In genomic region chr14:94397279-94397898, GRCh38 we compare ENCODE assay signal across 23 cellular contexts. TPM values are rescaled to one million over a fixed set of nuclear protein-coding genes. Genes with fewer than 3 reads are reported as not detected.
A peak's percentile ranks its signal among the peaks of the same experiment; 100 is the strongest.
DNase-seq lines count a peak whose midpoint lies in the region; ATAC-seq and TF ChIP-seq lines count a peak whose summit lies in the region.
"Had no signal": no experiment of that assay in that cellular context is flagged by ENCODE, and none has a peak within 500 bp of the region (broad histone marks: within the 10 kb centered on the region; RNA-seq: fewer than 3 reads in every experiment).

No MANE protein-coding gene starts in this region.

- peak; percentile 81 for ATAC-seq in GM23338
- ATAC-seq: PC-3, SK-N-SH treated with all-trans-retinoic acid at 6 μM for 48 hours had no signal

- H3K4me3 Mint-ChIP-seq in GM23338, result peak overlapping the region; percentile 49
- H3K4me3 Mint-ChIP-seq in CD8-positive, alpha-beta memory T cell, result no peak overlapping the region
- H3K4me3 Mint-ChIP-seq: CD4-positive, alpha-beta memory T cell; IgD-negative memory B cell had no signal

- peak overlapping the region; percentile 53 for H3K14ac ChIP-seq in trophoblast cell (ENCODE audit: low read length)

- CTCF ChIA-PET in CD8-positive, alpha-beta memory T cell (lab: Charles Lee), result no interaction called here
- CTCF ChIA-PET in HEK293T (lab: Yijun Ruan, JAX), result no interaction called here

- 0 out of 2 replicates have a peak overlapping the region, but pooled peaks have one; percentile 46 for H3K9ac ChIP-seq in HUES64 (ENCODE audit: low read depth, low read length)
- no peak overlapping the region for H3K9ac ChIP-seq in trophoblast cell (ENCODE audit: low read length)
- H3K9ac ChIP-seq: BLaER1 had no signal

- peaks cover 52% of the 10 kb centered on the region for H3K4me1 Mint-ChIP-seq in GM23338
- H3K4me1 Mint-ChIP-seq in CD8-positive, alpha-beta memory T cell, result peaks cover 0 to 8% (median 0%) of the 10 kb centered on the region in 3 donors

- no peaks in the 10 kb centered on the region for H3K36me3 Mint-ChIP-seq in GM23338 (ENCODE audit: low read depth)
- H3K36me3 Mint-ChIP-seq in CD8-positive, alpha-beta memory T cell, result no peaks in the 10 kb centered on the region
- H3K36me3 Mint-ChIP-seq: CD4-positive, alpha-beta memory T cell; IgD-negative memory B cell had no signal

- no peak overlapping the region for H3K23ac ChIP-seq in trophoblast cell (ENCODE audit: low read length)

- H3K27me3 Mint-ChIP-seq in GM23338 (ENCODE audit: insufficient read depth, low read depth, poor library complexity), result peaks cover 7% of the 10 kb centered on the region
- peaks cover 15 to 23% of the 10 kb centered on the region in 2 donors for H3K27me3 Mint-ChIP-seq in CD8-positive, alpha-beta memory T cell

- H2BK5ac ChIP-seq in trophoblast cell (ENCODE audit: low read depth, low read length, poor library complexity), result peak overlapping the region; percentile 80

- no peak overlapping the region for H3K27ac Mint-ChIP-seq in GM23338
- H3K27ac Mint-ChIP-seq in CD8-positive, alpha-beta memory T cell, result no peak overlapping the region
- H3K27ac Mint-ChIP-seq: CD4-positive, alpha-beta memory T cell; IgD-negative memory B cell had no signal

- no peaks in the 10 kb centered on the region for H3K36me3 ChIP-seq in GM23338 (ENCODE audit: insufficient read depth)
- H3K36me3 ChIP-seq in HUES64 (ENCODE audit: insufficient read depth, low read length), result no peaks in the 10 kb centered on the region
- no peaks in the 10 kb centered on the region for H3K36me3 ChIP-seq in hepatocyte (replicated peaks; ENCODE audit: insufficient read depth, low read depth)
- no peaks in the 10 kb centered on the region for H3K36me3 ChIP-seq in trophoblast cell (ENCODE audit: control insufficient read depth in 1 of 2, insufficient read depth in 2 of 2, low read length in 2 of 2)
- H3K36me3 ChIP-seq in CD8-positive, alpha-beta memory T cell (ENCODE audit: insufficient read depth, low read length), result no peaks in the 10 kb centered on the region
- H3K36me3 ChIP-seq: BLaER1 had no signal

- peaks cover 16% of the 10 kb centered on the region for H3K79me1 ChIP-seq in trophoblast cell (ENCODE audit: low read length)

- WGBS in HUES64, result 37% methylated on average over 5 of the region's 6 CpGs
- 60% methylated on average over 6 of the region's 6 CpGs for WGBS in hepatocyte (ENCODE audit: low lambda C conversion rate, missing lambda C conversion rate)
- WGBS in trophoblast cell (ENCODE audit: extremely low coverage, insufficient coverage, insufficient read length), result no CpG with 5 or more reads among the region's 6 CpGs

- no peak overlapping the region for H4K12ac ChIP-seq in trophoblast cell (ENCODE audit: low read depth, low read length)

- peak overlapping the region; percentile 57 for H4K8ac ChIP-seq in trophoblast cell (ENCODE audit: low read depth, low read length)

- no peaks in the 10 kb centered on the region for H3K9me3 Mint-ChIP-seq in GM23338
- peaks cover 0 to 4% (median 0%) of the 10 kb centered on the region in 5 donors for H3K9me3 Mint-ChIP-seq in CD8-positive, alpha-beta memory T cell
- H3K9me3 Mint-ChIP-seq: IgD-negative memory B cell had no signal

- H3K79me2 ChIP-seq in GM23338 (replicated peaks; ENCODE audit: insufficient read depth), result no peaks in the 10 kb centered on the region
- no peaks in the 10 kb centered on the region for H3K79me2 ChIP-seq in hepatocyte
- no peaks in the 10 kb centered on the region for H3K79me2 ChIP-seq in trophoblast cell (ENCODE audit: control insufficient read depth, insufficient read depth, low read length, poor library complexity)

- no peak for TF ChIP-seq CTCF in GM23338 (conservative IDR thresholded peaks at IDR 0.05; ENCODE audit: low read depth in 2 of 2)
- TF ChIP-seq CTCF in hepatocyte (IDR thresholded peaks at IDR 0.05; ENCODE audit: poor library complexity), result no peak

- H3K4me1 ChIP-seq in GM23338 (ENCODE audit: insufficient read depth), result peaks cover 20% of the 10 kb centered on the region
- H3K4me1 ChIP-seq in HUES64 (ENCODE audit: insufficient read depth, low read length), result peaks cover 44% of the 10 kb centered on the region
- H3K4me1 ChIP-seq in hepatocyte (ENCODE audit: insufficient read depth), result peaks cover 24% of the 10 kb centered on the region
- peaks cover 14 to 18% of the 10 kb centered on the region in 2 experiments for H3K4me1 ChIP-seq in trophoblast cell (ENCODE audit: control insufficient read depth in 1 of 2, insufficient read depth in 2 of 2, low read length in 2 of 2)
- H3K4me1 ChIP-seq in CD8-positive, alpha-beta memory T cell (ENCODE audit: insufficient read depth, low read length), result no peaks in the 10 kb centered on the region

- H3K27ac ChIP-seq in GM23338 (ENCODE audit: low read depth), result peak overlapping the region; percentile 59
- peak overlapping the region; percentile 96; the same call in 1 of the 2 replicates for H3K27ac ChIP-seq in HUES64 (ENCODE audit: low read depth, low read length)
- peak overlapping the region; percentile 28 for H3K27ac ChIP-seq in hepatocyte
- peak overlapping the region; percentile 71 for H3K27ac ChIP-seq in trophoblast cell (ENCODE audit: low read depth, low read length)
- H3K27ac ChIP-seq in CD8-positive, alpha-beta memory T cell (ENCODE audit: low read depth, low read length), result no peak overlapping the region
- H3K27ac ChIP-seq: BLaER1 had no signal

- DNase-seq in GM23338 (ENCODE audit: low spot score), result peak; percentile 33
- DNase-seq in hepatocyte (ENCODE audit: low spot score), result no peak
- DNase-seq in trophoblast cell, result peak in 1 of 2 donors; percentile 26
- no peak for DNase-seq in CD8-positive, alpha-beta memory T cell
- DNase-seq in HCEC 1CT, result no peak
- DNase-seq in NCI-H69 (lab: John Stamatoyannopoulos, UW), result no peak
- no peak for DNase-seq in HEK293T (ENCODE audit: extremely low spot score)
- DNase-seq: CD4-positive, alpha-beta memory T cell; DMS79; Karpas-422; NCI-H1436; NCI-H2029; NCI-H345; NCI-H524 treated with DMSO at 0.1 percent for 48 hours; PC-3; RPMI8226; SIG-M5 had no signal

- H3K9me2 ChIP-seq in GM23338 (ENCODE audit: insufficient read depth) (no peaks in the 10 kb centered on the region), hepatocyte (replicated peaks; ENCODE audit: insufficient read depth) (no peaks in the 10 kb centered on the region)

- H3F3A ChIP-seq in GM23338 (replicated peaks; ENCODE audit: low read depth), result 0 out of 2 replicates have a peak, but pooled peaks cover 3% of the 10 kb centered on the region

- H3K27me3 ChIP-seq in GM23338 (ENCODE audit: insufficient read depth) (no peaks in the 10 kb centered on the region), HUES64 (ENCODE audit: insufficient read depth, low read length) (no peaks in the 10 kb centered on the region), hepatocyte (no peaks in the 10 kb centered on the region), trophoblast cell (ENCODE audit: insufficient read depth, low read length) (no peaks in the 10 kb centered on the region)
- H3K27me3 ChIP-seq in CD8-positive, alpha-beta memory T cell (ENCODE audit: insufficient read depth, low read length, poor library complexity, severe bottlenecking), result no peaks in the 10 kb centered on the region
- H3K27me3 ChIP-seq: BLaER1 had no signal

- H2AFZ ChIP-seq in GM23338 (no peak overlapping the region), hepatocyte (no peak overlapping the region), trophoblast cell (ENCODE audit: insufficient read depth, low read length, poor library complexity) (no peak overlapping the region)

- no peak overlapping the region for H3K4ac ChIP-seq in trophoblast cell (ENCODE audit: low read depth, low read length)

- H3K4me2 ChIP-seq in GM23338 (peak overlapping the region; percentile 70), hepatocyte (no peak overlapping the region), trophoblast cell (ENCODE audit: low read length) (peak overlapping the region; percentile 44)
- H3K4me2 ChIP-seq: BLaER1 had no signal

- H2AK5ac ChIP-seq in trophoblast cell (ENCODE audit: low read length), result no peak overlapping the region

- H2BK120ac ChIP-seq in trophoblast cell (ENCODE audit: insufficient read depth, low read length, poor library complexity), result peak overlapping the region; percentile 82

- no peak overlapping the region for H3K18ac ChIP-seq in trophoblast cell (ENCODE audit: low read length)

- POLR2A ChIA-PET in CD8-positive, alpha-beta memory T cell (lab: Charles Lee), result no interaction called here
- POLR2A ChIA-PET in HEK293T (lab: Yijun Ruan, JAX), result no interaction called here

- H3K4me3 ChIP-seq in GM23338 (peak overlapping the region; percentile 34), HUES64 (ENCODE audit: low read length) (peak overlapping the region; percentile 37), hepatocyte (no peak overlapping the region), trophoblast cell (ENCODE audit: low read depth, low read length) (no peak overlapping the region)
- H3K4me3 ChIP-seq in CD8-positive, alpha-beta memory T cell (ENCODE audit: low read length), result no peak overlapping the region
- H3K4me3 ChIP-seq: BLaER1 had no signal

- peak overlapping the region; percentile 59 for H2BK12ac ChIP-seq in trophoblast cell (ENCODE audit: low read length)

- H3K9me3 ChIP-seq in HUES64 (ENCODE audit: insufficient read depth, low read depth, low read length) (no peaks in the 10 kb centered on the region), hepatocyte (ENCODE audit: low read depth) (no peaks in the 10 kb centered on the region), trophoblast cell (ENCODE audit: insufficient read depth, low read depth, low read length) (no peaks in the 10 kb centered on the region)
- H3K9me3 ChIP-seq in CD8-positive, alpha-beta memory T cell (ENCODE audit: low read length), result no peaks in the 10 kb centered on the region
- H3K9me3 ChIP-seq: BLaER1 had no signal

- peak overlapping the region; percentile 90 for H4K91ac ChIP-seq in trophoblast cell (ENCODE audit: low read depth, low read length)

- H4K20me1 ChIP-seq in GM23338 (replicated peaks; ENCODE audit: insufficient read depth) (no peaks in the 10 kb centered on the region), hepatocyte (ENCODE audit: insufficient read depth, poor library complexity, severe bottlenecking) (no peaks in the 10 kb centered on the region)
- H4K20me1 ChIP-seq: BLaER1 had no signal

RNA-seq across cellular contexts. Expression of gene SERPINA1, which starts 9.0 kb away (rescaled TPM):
- not detected in 2 replicates for total RNA-seq in GM23338 (2014; rRNA removed; shearing (Covaris generic))
- polyA plus RNA-seq in GM23338 (2016; fragmentation: Nextera tagmentation; extraction: Ambion mirVana) (not detected in 2 replicates), hepatocyte (3,463 and 3,480 TPM in 2 replicates)
- 5.8 TPM for polyA plus RNA-seq in HUES64 (2013, experiment 1 of 2)
- polyA plus RNA-seq in HUES64 (2013, experiment 2 of 2), result 14.0 TPM
- total RNA-seq in hepatocyte, result 5,074 and 5,718 TPM in 2 replicates
- 0.14 and 0.19 TPM in 2 replicates for polyA plus RNA-seq in trophoblast cell (2013)
- total RNA-seq in CD8-positive, alpha-beta memory T cell, result under 1 TPM; 0.18 to 0.40 TPM
- not detected for polyA plus RNA-seq in CD8-positive, alpha-beta memory T cell
- total RNA-seq: A673 had no signal
- polyA plus RNA-seq: CD4-positive, alpha-beta memory T cell had no signal

RNA-seq across cellular contexts. Expression of gene SERPINA2, which starts 30.9 kb away (rescaled TPM):
- not detected in 2 replicates for total RNA-seq in GM23338 (2014; rRNA removed; shearing (Covaris generic))
- polyA plus RNA-seq in GM23338 (2016; fragmentation: Nextera tagmentation; extraction: Ambion mirVana) (not detected in 2 replicates), hepatocyte (not detected in 2 replicates)
- not detected for polyA plus RNA-seq in HUES64 (2013, experiment 1 of 2)
- not detected for polyA plus RNA-seq in HUES64 (2013, experiment 2 of 2)
- total RNA-seq in hepatocyte, result not detected in 2 replicates
- 0.39 and 0.42 TPM in 2 replicates for polyA plus RNA-seq in trophoblast cell (2013)
- not detected for total RNA-seq in CD8-positive, alpha-beta memory T cell
- not detected for polyA plus RNA-seq in CD8-positive, alpha-beta memory T cell
- total RNA-seq: A673; CD4-positive, alpha-beta memory T cell; MCF 10A; PC-3 had no signal
- polyA plus RNA-seq: CD4-positive, alpha-beta memory T cell; IgD-negative memory B cell had no signal

RNA-seq across cellular contexts. Expression of gene SERPINA11, which starts 55.2 kb away (rescaled TPM):
- 0.14 TPM in 1 of 2 replicates, not detected in the other for total RNA-seq in GM23338 (2014; rRNA removed; shearing (Covaris generic))
- polyA plus RNA-seq in GM23338 (2016; fragmentation: Nextera tagmentation; extraction: Ambion mirVana) (0.13 TPM in 1 of 2 replicates, not detected in the other), hepatocyte (13.2 and 16.7 TPM in 2 replicates)
- polyA plus RNA-seq in HUES64 (2013, experiment 1 of 2), result 0.30 TPM
- 0.38 TPM for polyA plus RNA-seq in HUES64 (2013, experiment 2 of 2)
- 8.0 and 10.8 TPM in 2 replicates for total RNA-seq in hepatocyte
- 0.04 TPM in 1 of 2 replicates, not detected in the other for polyA plus RNA-seq in trophoblast cell (2013)
- total RNA-seq in CD8-positive, alpha-beta memory T cell, result not detected
- not detected for polyA plus RNA-seq in CD8-positive, alpha-beta memory T cell
- total RNA-seq: A673; CD4-positive, alpha-beta memory T cell; MCF 10A; PC-3 had no signal
- polyA plus RNA-seq: CD4-positive, alpha-beta memory T cell; IgD-negative memory B cell had no signal

Comparison
In these comparisons a context has a peak if more than half of its experiments do, and no peak if none do; other contexts are left out.
1. H3K4me3 ChIP-seq: peak in GM23338 (single experiment) and HUES64 (single experiment); none in hepatocyte (single experiment), trophoblast cell (single experiment) and CD8-positive, alpha-beta memory T cell (single experiment).
2. RNA of gene SERPINA1, which starts 9.0 kb away (total RNA-seq): 5,074 to 5,718 TPM in hepatocyte; 0.18 to 0.40 TPM in CD8-positive, alpha-beta memory T cell and not detected in GM23338; every median in the first group is over 1,000 times any median in the second.